In the genomic region with DNA sequence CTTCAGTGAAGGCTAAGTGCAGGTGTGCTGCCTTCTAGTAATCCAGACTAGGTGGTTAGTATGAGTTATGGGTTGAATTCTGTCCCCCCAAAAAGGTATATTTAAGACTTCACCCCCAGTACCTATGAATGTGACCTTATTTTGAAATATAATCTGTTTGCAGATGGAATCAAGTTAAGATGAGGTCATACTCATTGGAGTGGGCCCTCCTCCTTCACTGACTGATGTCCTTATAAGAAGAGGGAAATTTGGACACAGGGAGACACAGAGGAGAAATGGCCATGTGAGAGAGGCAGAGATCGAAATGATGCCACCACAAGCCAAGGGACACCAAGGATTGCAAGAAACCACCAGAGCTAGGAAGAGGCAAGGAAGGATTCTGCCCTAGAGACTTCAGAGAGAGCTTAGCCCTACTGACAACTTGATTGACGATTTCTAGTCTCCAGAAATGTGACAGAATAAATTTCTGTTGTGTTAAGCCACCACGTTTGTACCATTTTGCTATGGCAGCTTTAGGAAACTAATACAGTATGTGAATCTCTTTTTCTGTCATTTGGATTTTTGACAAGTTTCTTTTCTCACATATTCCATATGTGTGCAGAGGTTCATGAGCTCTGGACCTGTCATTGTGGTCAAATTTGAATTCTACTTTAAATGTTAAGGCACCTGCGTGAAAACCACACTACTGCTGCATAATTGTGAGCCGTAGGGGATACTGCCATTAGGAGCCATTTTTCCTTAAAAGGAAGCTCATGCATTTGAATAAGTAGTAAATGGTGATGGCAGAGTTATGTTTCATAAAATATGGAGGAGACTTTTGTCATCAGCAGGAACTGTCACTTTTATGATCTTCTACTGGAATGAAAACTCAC, we compare ENCODE assay signal across 23 cellular contexts. TPM values are rescaled to one million over a fixed set of nuclear protein-coding genes. Genes with fewer than 3 reads are reported as not detected.
A peak's percentile ranks its signal among the peaks of the same experiment; 100 is the strongest.
DNase-seq lines count a peak whose midpoint lies in the region; ATAC-seq, FAIRE-seq and TF ChIP-seq lines count a peak whose summit lies in the region.
"Had no signal": no experiment of that assay in that cellular context is flagged by ENCODE, and none has a peak within 500 bp of the region (broad histone marks: within the 10 kb centered on the region; RNA-seq: fewer than 3 reads in every experiment).

No MANE protein-coding gene starts in this region.

- no peak overlapping the region for H3K27ac ChIP-seq in K562 (ENCODE audit: extremely low read depth, low read depth, low read length)
- no peak overlapping the region for H3K27ac ChIP-seq in testis
- H3K27ac ChIP-seq: parathyroid adenoma, upper lobe of left lung had no signal

- H3K4me1 ChIP-seq in K562 (replicated peaks in 1 of 2; ENCODE audit: control insufficient read depth in 2 of 2, insufficient read depth in 2 of 2, low read length in 2 of 2): no peaks in the 10 kb centered on the region
- no peaks in the 10 kb centered on the region for H3K4me1 ChIP-seq in testis

- 39% methylated on average over 5 of the region's 5 CpGs for WGBS in K562 (ENCODE audit: insufficient coverage, low coverage, missing lambda C conversion rate)
- 95 to 96% methylated on average over 5 of the region's 5 CpGs for WGBS in testis, 2 donors

- POLR2A ChIA-PET in K562 (lab: Yijun Ruan, JAX): interaction anchor here (1.3 kb wide), 1 partner anchor 10 kb away, joined by 3 read pairs; no protein-coding TSS in a partner anchor

- H3K27me3 ChIP-seq in K562 (ENCODE audit: control insufficient read depth in 2 of 2, insufficient read depth in 2 of 2, low read length in 2 of 2) (no peaks in the 10 kb centered on the region), testis (no peaks in the 10 kb centered on the region)
- H3K27me3 ChIP-seq: gastrocnemius medialis, sigmoid colon, upper lobe of left lung had no signal

- peak; percentile 31 for DNase-seq in NCI-H146 (lab: John Stamatoyannopoulos, UW)
- no peak for DNase-seq in NCI-H146 treated with DMSO at 0.1 percent for 48 hours (lab: John Stamatoyannopoulos, UW; ENCODE audit: unreplicated experiment)
- no peak for DNase-seq in GM19239 (ENCODE audit: insufficient read length, low spot score)
- DNase-seq in NCI-H2196 treated with DMSO at 0.1 percent for 48 hours (lab: John Stamatoyannopoulos, UW; ENCODE audit: unreplicated experiment): peak; percentile 17
- DNase-seq in K562 (ENCODE audit: extremely low read depth in 1 of 4, low spot score in 3 of 4): no peak
- DNase-seq in HCEC 1CT: no peak
- DNase-seq in testis: no peak
- DNase-seq: 8988T; activated CD4-positive, alpha-beta T cell treated with anti-CD3 and anti-CD28 coated beads, Interleukin-2, amount 10 ng/mL, durations not matched to agents 24 days and 14 days; activated CD8-positive, alpha-beta memory T cell treated with anti-CD3 and anti-CD28 coated beads, Interleukin-2, amount 50 U/mL, for 48 hours; anterior cingulate cortex; central memory CD4-positive, alpha-beta T cell; effector CD4-positive, alpha-beta T cell; gastrocnemius medialis; MM.1S; naive thymus-derived CD8-positive, alpha-beta T cell; sigmoid colon; stimulated activated naive CD4-positive, alpha-beta T cell; upper lobe of left lung had no signal

- H3K9me3 ChIP-seq in K562 (replicated peaks; ENCODE audit: control insufficient read depth, insufficient read depth, low read depth, low read length): no peaks in the 10 kb centered on the region
- no peaks in the 10 kb centered on the region for H3K9me3 ChIP-seq in testis
- H3K9me3 ChIP-seq: gastrocnemius medialis, sigmoid colon, upper lobe of left lung had no signal

- H4K20me1 ChIP-seq in K562 (replicated peaks; ENCODE audit: control insufficient read depth, insufficient read depth, low read length): no peaks in the 10 kb centered on the region

- TF ChIP-seq POLR2A in K562 (conservative IDR thresholded peaks at IDR 0.05) (no peak), testis (IDR thresholded peaks at IDR 0.05) (no peak)

- ATAC-seq in K562 (no peak), HG03521 (IDR thresholded peaks at IDR 0.05; ENCODE audit: unreplicated experiment) (no peak)
- ATAC-seq: esophagus mucosa; gastrocnemius medialis; naive thymus-derived CD8-positive, alpha-beta T cell had no signal

- CTCF ChIA-PET in K562 (lab: Yijun Ruan, JAX; ENCODE audit: low intra/inter-chr PET ratio): no interaction called here

- BruUV-seq in K562 (replicated peaks; lab: Mats Ljungman, UMichigan): no TSS peak

- H3K4me2 ChIP-seq in K562 (ENCODE audit: insufficient read depth, low read length): no peak overlapping the region

- intact Hi-C loops in K562 (cut with micrococcal nuclease) (no loop called here), testis (cut with DNase I; ENCODE audit: low total_unique reads) (no loop called here)

- H3K36me3 ChIP-seq in K562 (ENCODE audit: control insufficient read depth, insufficient read depth, low read length): no peaks in the 10 kb centered on the region
- H3K36me3 ChIP-seq in testis (ENCODE audit: low read depth, missing control alignments): no peaks in the 10 kb centered on the region
- H3K36me3 ChIP-seq: gastrocnemius medialis, sigmoid colon, upper lobe of left lung had no signal

- no peak for TF ChIP-seq EP300 in K562 (IDR thresholded peaks at IDR 0.05; ENCODE audit: low read length)

- H3K9ac ChIP-seq in K562 (ENCODE audit: insufficient read depth in 1 of 2, low read depth in 2 of 2, low read length in 2 of 2): no peak overlapping the region
- H3K9ac ChIP-seq: parathyroid adenoma had no signal

- FAIRE-seq in GM19239 (lab: Jason Lieb, UNC): peak; percentile 62
- FAIRE-seq in K562 (lab: Jason Lieb, UNC): no peak
- FAIRE-seq: TTC549 had no signal

- TF ChIP-seq RAD21 in K562 (CRISPR knock-in tag; conservative IDR thresholded peaks at IDR 0.05 in 1 of 2, IDR thresholded peaks at IDR 0.05 in 1 of 2): no peak

- no peaks in the 10 kb centered on the region for H3K9me1 ChIP-seq in K562 (ENCODE audit: control insufficient read depth, insufficient read depth, low read length)

- H2AFZ ChIP-seq in K562 (ENCODE audit: low read depth, low read length): no peak overlapping the region
- H2AFZ ChIP-seq: parathyroid adenoma had no signal

- H3K4me3 ChIP-seq in K562 (no peak overlapping the region), testis (no peak overlapping the region)
- H3K4me3 ChIP-seq: gastrocnemius medialis, sigmoid colon, upper lobe of left lung had no signal

- no peaks in the 10 kb centered on the region for H3K79me2 ChIP-seq in K562 (ENCODE audit: control insufficient read depth, insufficient read depth, low read length)

- TF ChIP-seq CTCF in K562 (IDR thresholded peaks at IDR 0.05 in 2 of 3, conservative IDR thresholded peaks at IDR 0.05 in 1 of 3; ENCODE audit: insufficient read depth in 2 of 3, low read depth in 1 of 3, low read length in 3 of 3) (no peak), testis (IDR thresholded peaks at IDR 0.05) (no peak)

- in situ Hi-C loops in K562 (cut with MboI): no loop called here

TF ChIP-seq in K562, 482 proteins besides CTCF, POLR2A, EP300 and RAD21 (continues in another document):
- TF ChIP-seq, protein P1, sequence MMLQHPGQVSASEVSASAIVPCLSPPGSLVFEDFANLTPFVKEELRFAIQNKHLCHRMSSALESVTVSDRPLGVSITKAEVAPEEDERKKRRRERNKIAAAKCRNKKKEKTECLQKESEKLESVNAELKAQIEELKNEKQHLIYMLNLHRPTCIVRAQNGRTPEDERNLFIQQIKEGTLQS (IDR thresholded peaks at IDR 0.05): peak; percentile 24; the same call in 1 of the 2 replicates
- TF ChIP-seq, protein P1 (CRISPR knock-in tag; conservative IDR thresholded peaks at IDR 0.05): no peak
- TF ChIP-seq PKNOX1 (IDR thresholded peaks at IDR 0.05): 0 out of 2 replicates have a peak, but pooled peaks have one; percentile 7

RNA-seq across cellular contexts. Expression of gene RPA3, which starts 2.6 kb away (rescaled TPM):
- 11.9 and 29.3 TPM in 2 replicates for total RNA-seq in K562 (2011; cell fraction: chromatin; rRNA removed; ENCODE audit: low replicate concordance)
- total RNA-seq in K562 (2011; cell fraction: nucleolus; rRNA removed): 14.1 and 15.8 TPM in 2 replicates
- 26.5 and 30.7 TPM in 2 replicates for total RNA-seq in K562 (2011; cell fraction: nucleoplasm; rRNA removed)
- 63.2 and 68.5 TPM in 2 replicates for total RNA-seq in K562 (2014; rRNA removed)
- 152 and 160 TPM in 2 replicates for total RNA-seq in K562 (2014; rRNA removed; fragmentation: Illumina TruSeq; extraction: Trizol)
- 89.5 and 100 TPM in 2 replicates for total RNA-seq in K562 (2015; rRNA removed; fragmentation: Illumina TruSeq; extraction: Trizol)
- total RNA-seq in K562 (2021): 116 and 124 TPM in 2 replicates
- 146 and 188 TPM in 2 replicates for polyA plus RNA-seq in K562 (2011; rRNA removed)
- polyA plus RNA-seq in K562 (2011; cell fraction: cytosol; rRNA removed): 27.0 and 62.9 TPM in 2 replicates
- polyA plus RNA-seq in K562 (2011; cell fraction: nucleus; rRNA removed): 24.4 and 34.7 TPM in 2 replicates
- polyA plus RNA-seq in K562 (2012): 130 and 162 TPM in 2 replicates
- polyA plus RNA-seq in K562 (2014; fragmentation: Illumina TruSeq; extraction: Trizol): 92.4 and 107 TPM in 2 replicates
- polyA plus RNA-seq in K562 (2014; fragmentation: Nextera tagmentation; extraction: Ambion mirVana): 100 to 1,000 TPM; 202 to 265 TPM
- 114 and 125 TPM in 2 replicates for polyA plus RNA-seq in K562 (2014; rRNA removed)
- 35.4 and 39.6 TPM in 2 replicates for polyA minus RNA-seq in K562 (2011; rRNA and poly(A)+ RNA removed)
- 14.7 and 17.8 TPM in 2 replicates for polyA minus RNA-seq in K562 (2011; cell fraction: cytosol; rRNA and poly(A)+ RNA removed)
- 16.4 and 28.7 TPM in 2 replicates for polyA minus RNA-seq in K562 (2011; cell fraction: nucleus; rRNA and poly(A)+ RNA removed)
- 10 to 100 TPM; 25.8 to 40.6 TPM for total RNA-seq in testis
- polyA plus RNA-seq in testis (ENCODE audit: insufficient read depth, low read depth, low replicate concordance): 48.7 TPM

Comparison
In these comparisons a context has a peak if more than half of its experiments do, and no peak if none do; other contexts are left out.
1. DNase-seq: peak in NCI-H146 (single experiment) and NCI-H2196 treated with DMSO at 0.1 percent for 48 hours (single experiment); none in NCI-H146 treated with DMSO at 0.1 percent for 48 hours (single experiment), GM19239 (single experiment), K562 (0 of 4), HCEC 1CT (single experiment) and testis (single experiment).